In genomic region chr17:8753976-8754440, GRCh38 we compare ENCODE assay signal across 9 cellular contexts. TPM values are rescaled to one million over a fixed set of nuclear protein-coding genes. Genes with fewer than 3 reads are reported as not detected.
DNase-seq lines count a peak whose midpoint lies in the region; ATAC-seq, FAIRE-seq and TF ChIP-seq lines count a peak whose summit lies in the region.
"Had no signal": no experiment of that assay in that cellular context is flagged by ENCODE, and none has a peak within 500 bp of the region (broad histone marks: within the 10 kb centered on the region; RNA-seq: fewer than 3 reads in every experiment).

No MANE protein-coding gene starts in this region.

- peak; percentile 55; the same call in 1 of the 2 replicates for TF ChIP-seq RAD21 in HCT116 (IDR thresholded peaks at IDR 0.05; ENCODE audit: low read depth)

- H3K4me2 ChIP-seq in HCT116 (ENCODE audit: low read length), result no peak overlapping the region

- ATAC-seq in HCT116 (peak; percentile 88), HG02763 (IDR thresholded peaks at IDR 0.05; ENCODE audit: unreplicated experiment) (no peak)

- H3K9ac ChIP-seq in HCT116 (ENCODE audit: low read length), result no peak overlapping the region

- DNase-seq in BE2C, result no peak
- peak; percentile 31 for DNase-seq in HCT116 (ENCODE audit: low read depth, low spot score)
- peak; percentile 1 for DNase-seq in SKM-1 (lab: John Stamatoyannopoulos, UW; ENCODE audit: unreplicated experiment)
- no peak for DNase-seq in DMS79 (lab: John Stamatoyannopoulos, UW)
- no peak for DNase-seq in islet precursor cell
- no peak for DNase-seq in Ammon's horn (ENCODE audit: low spot score)

- TF ChIP-seq POLR2A in HCT116 (IDR thresholded peaks at IDR 0.05; ENCODE audit: borderline replicate concordance, extremely low read depth, insufficient read depth, insufficient read length), result no peak

- no peaks in the 10 kb centered on the region for H3K79me2 ChIP-seq in HCT116 (ENCODE audit: insufficient read depth, low read length)

- no peak overlapping the region for H3K27ac ChIP-seq in HCT116 (ENCODE audit: low read depth, low read length)

- peaks cover 6% of the 10 kb centered on the region for H3K27me3 ChIP-seq in BE2C
- no peaks in the 10 kb centered on the region for H3K27me3 ChIP-seq in HCT116 (ENCODE audit: insufficient read depth, low read length)

- H3K36me3 ChIP-seq in BE2C, result no peaks in the 10 kb centered on the region
- no peaks in the 10 kb centered on the region for H3K36me3 ChIP-seq in HCT116 (ENCODE audit: control insufficient read depth in 1 of 2, insufficient read depth in 2 of 2, low read length in 2 of 2)

- BruUV-seq in HCT116 (replicated peaks; lab: Mats Ljungman, UMichigan), result no TSS peak

- H3K4me3 ChIP-seq in BE2C (ENCODE audit: low read depth, low read length) (no peak overlapping the region), HCT116 (replicated peaks in 1 of 2; ENCODE audit: low read depth in 1 of 2, low read length in 2 of 2) (no peak overlapping the region)

- intact Hi-C loops in HCT116 (cut with micrococcal nuclease), result loop anchor here (2.0 to 5.0 kb wide), 2 partner anchors 141 to 768 kb away; no protein-coding TSS in a partner anchor

- no peaks in the 10 kb centered on the region for H3K9me2 ChIP-seq in HCT116 (ENCODE audit: insufficient read depth)

- no peak overlapping the region for H2AFZ ChIP-seq in HCT116 (ENCODE audit: low read depth, low read length, poor library complexity, severe bottlenecking)

- CTCF ChIA-PET in HCT116 (lab: Charles Lee), result interaction anchor here (1.1 to 1.6 kb wide), 2 partner anchors 32 to 141 kb away, joined by 3 to 4 read pairs; no protein-coding TSS in a partner anchor

- RAD21 ChIA-PET in HCT116 (lab: Charles Lee; ENCODE audit: low non-redundant PET in 1 of 2, low total read pairs in 2 of 2, uncharacterized antibody in 2 of 2, unreplicated experiment in 2 of 2), result interaction anchor here in 1 of 2 experiments (0.6 kb wide), 1 partner anchor 8 kb away, joined by 8 read pairs; no protein-coding TSS in a partner anchor

- no peaks in the 10 kb centered on the region for H4K20me1 ChIP-seq in HCT116 (ENCODE audit: insufficient read depth)

- POLR2A ChIA-PET in HCT116 (lab: Charles Lee), result no interaction called here

- TF ChIP-seq CTCF in BE2C (IDR thresholded peaks at IDR 0.05; ENCODE audit: low read depth, low read length) (peak; percentile 35), HCT116 (IDR thresholded peaks at IDR 0.05 in 2 of 3, conservative IDR thresholded peaks at IDR 0.05 in 1 of 3; ENCODE audit: borderline replicate concordance in 1 of 3, insufficient read depth in 1 of 3, low read depth in 2 of 3, low read length in 2 of 3) (peak; percentile 50 to 73 (median 60); a peak in 5 of 6 replicates)

- no peaks in the 10 kb centered on the region for H3K4me1 ChIP-seq in BE2C
- no peaks in the 10 kb centered on the region for H3K4me1 ChIP-seq in HCT116 (ENCODE audit: control insufficient read depth in 1 of 2, insufficient read depth in 2 of 2, low read length in 2 of 2)

- FAIRE-seq in islet of Langerhans (lab: Jason Lieb, UNC), result peak; percentile 74
- FAIRE-seq: frontal cortex had no signal

- H3K9me3 ChIP-seq in BE2C, result no peaks in the 10 kb centered on the region
- H3K9me3 ChIP-seq in HCT116 (ENCODE audit: control insufficient read depth in 1 of 2, insufficient read depth in 1 of 2, low read depth in 1 of 2, low read length in 2 of 2), result no peaks in the 10 kb centered on the region

TF ChIP-seq in HCT116, 20 proteins besides CTCF, POLR2A, EP300 and RAD21:
- TF ChIP-seq EGR1 (IDR thresholded peaks at IDR 0.05; ENCODE audit: low read depth) (no peak), SRF (IDR thresholded peaks at IDR 0.05; ENCODE audit: low read depth) (no peak), TCF7L2 (IDR thresholded peaks at IDR 0.05; ENCODE audit: borderline replicate concordance, extremely low read depth, insufficient read depth, insufficient read length) (no peak), EZH2phosphoT487 (IDR thresholded peaks at IDR 0.05; ENCODE audit: borderline replicate concordance) (no peak), JUND (IDR thresholded peaks at IDR 0.05) (no peak), ZFX (IDR thresholded peaks at IDR 0.05) (no peak)
- TF ChIP-seq, protein P1, sequence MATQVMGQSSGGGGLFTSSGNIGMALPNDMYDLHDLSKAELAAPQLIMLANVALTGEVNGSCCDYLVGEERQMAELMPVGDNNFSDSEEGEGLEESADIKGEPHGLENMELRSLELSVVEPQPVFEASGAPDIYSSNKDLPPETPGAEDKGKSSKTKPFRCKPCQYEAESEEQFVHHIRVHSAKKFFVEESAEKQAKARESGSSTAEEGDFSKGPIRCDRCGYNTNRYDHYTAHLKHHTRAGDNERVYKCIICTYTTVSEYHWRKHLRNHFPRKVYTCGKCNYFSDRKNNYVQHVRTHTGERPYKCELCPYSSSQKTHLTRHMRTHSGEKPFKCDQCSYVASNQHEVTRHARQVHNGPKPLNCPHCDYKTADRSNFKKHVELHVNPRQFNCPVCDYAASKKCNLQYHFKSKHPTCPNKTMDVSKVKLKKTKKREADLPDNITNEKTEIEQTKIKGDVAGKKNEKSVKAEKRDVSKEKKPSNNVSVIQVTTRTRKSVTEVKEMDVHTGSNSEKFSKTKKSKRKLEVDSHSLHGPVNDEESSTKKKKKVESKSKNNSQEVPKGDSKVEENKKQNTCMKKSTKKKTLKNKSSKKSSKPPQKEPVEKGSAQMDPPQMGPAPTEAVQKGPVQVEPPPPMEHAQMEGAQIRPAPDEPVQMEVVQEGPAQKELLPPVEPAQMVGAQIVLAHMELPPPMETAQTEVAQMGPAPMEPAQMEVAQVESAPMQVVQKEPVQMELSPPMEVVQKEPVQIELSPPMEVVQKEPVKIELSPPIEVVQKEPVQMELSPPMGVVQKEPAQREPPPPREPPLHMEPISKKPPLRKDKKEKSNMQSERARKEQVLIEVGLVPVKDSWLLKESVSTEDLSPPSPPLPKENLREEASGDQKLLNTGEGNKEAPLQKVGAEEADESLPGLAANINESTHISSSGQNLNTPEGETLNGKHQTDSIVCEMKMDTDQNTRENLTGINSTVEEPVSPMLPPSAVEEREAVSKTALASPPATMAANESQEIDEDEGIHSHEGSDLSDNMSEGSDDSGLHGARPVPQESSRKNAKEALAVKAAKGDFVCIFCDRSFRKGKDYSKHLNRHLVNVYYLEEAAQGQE (IDR thresholded peaks at IDR 0.05; ENCODE audit: low read depth), result no peak

RNA-seq across cellular contexts. Expression of gene SPDYE4, which starts 4.3 kb away (rescaled TPM):
- not detected for polyA plus RNA-seq in BE2C (2012; ENCODE audit: insufficient read depth, insufficient read length, low read depth)
- not detected for total RNA-seq in HCT116 (2021; ENCODE audit: unreplicated experiment)
- not detected in 2 replicates for polyA plus RNA-seq in HCT116 (2012)
- total RNA-seq: frontal cortex had no signal

RNA-seq across cellular contexts. Expression of gene CCDC42, which starts 9.4 kb away (rescaled TPM):
- polyA plus RNA-seq in BE2C (2012; ENCODE audit: insufficient read depth, insufficient read length, low read depth), result not detected
- total RNA-seq in HCT116 (2021; ENCODE audit: unreplicated experiment), result 0.76 TPM
- not detected in 2 replicates for polyA plus RNA-seq in HCT116 (2012)

RNA-seq across cellular contexts. Expression of gene MFSD6L, which starts 45.2 kb away (rescaled TPM):
- polyA plus RNA-seq in BE2C (2012; ENCODE audit: insufficient read depth, insufficient read length, low read depth), result not detected
- not detected for total RNA-seq in HCT116 (2021; ENCODE audit: unreplicated experiment)
- not detected in 2 replicates for polyA plus RNA-seq in HCT116 (2012)
- total RNA-seq: frontal cortex had no signal

Comparison
In these comparisons a context has a peak if more than half of its experiments do, and no peak if none do; other contexts are left out.
1. DNase-seq: peak in HCT116 (single experiment) and SKM-1 (single experiment); none in BE2C (single experiment), DMS79 (single experiment), islet precursor cell (single experiment) and Ammon's horn (single experiment).